In the genomic region with DNA sequence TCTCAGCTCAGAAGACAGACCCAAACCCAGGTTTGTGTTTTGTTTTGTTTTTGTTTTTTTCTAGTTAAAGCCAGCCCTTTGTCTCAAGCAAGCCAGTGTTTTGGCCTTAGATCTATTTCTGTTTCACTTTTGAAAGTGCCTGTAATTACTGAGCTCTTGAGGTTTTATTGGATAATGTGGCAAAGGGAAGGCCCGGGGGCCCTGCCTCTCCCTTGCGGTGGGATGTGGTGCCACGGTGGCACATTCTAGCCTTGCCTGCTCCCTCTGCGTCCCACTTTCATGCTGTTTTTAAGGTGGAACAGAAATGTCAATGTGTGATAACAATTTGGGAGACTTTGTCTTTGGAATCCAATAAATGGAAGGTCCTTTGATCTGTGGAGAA, we compare ENCODE assay signal across 8 cellular contexts. TPM values are rescaled to one million over a fixed set of nuclear protein-coding genes. Genes with fewer than 3 reads are reported as not detected.
DNase-seq lines count a peak whose midpoint lies in the region; ATAC-seq, FAIRE-seq and TF ChIP-seq lines count a peak whose summit lies in the region.

No MANE protein-coding gene starts in this region.

- TF ChIP-seq POLR2A in Peyer's patch (IDR thresholded peaks at IDR 0.05) = no peak
- TF ChIP-seq POLR2A in GM12891 (IDR thresholded peaks at IDR 0.05; ENCODE audit: low read depth, low read length) = no peak

- H3K9me3 Mint-ChIP-seq in dendritic cell treated with granulocyte-macrophage colony-stimulating factor and Interleukin-4, amounts not matched to agents 40 ng/mL and 50 ng/mL, for 4 days = no peaks in the 10 kb centered on the region

- no peaks in the 10 kb centered on the region for H3K27me3 Mint-ChIP-seq in dendritic cell treated with granulocyte-macrophage colony-stimulating factor and Interleukin-4, amounts not matched to agents 40 ng/mL and 50 ng/mL, for 4 days

- no peak for FAIRE-seq in GM12891 (lab: Jason Lieb, UNC)

- DNase-seq in H4 (ENCODE audit: low spot score) (peak; percentile 77), Peyer's patch (no peak), renal cortical epithelial cell (ENCODE audit: low read depth) (peak; percentile 66), GM12891 (ENCODE audit: insufficient read length, low spot score) (no peak)

- peaks cover 17% of the 10 kb centered on the region for H3K36me3 Mint-ChIP-seq in dendritic cell treated with granulocyte-macrophage colony-stimulating factor and Interleukin-4, amounts not matched to agents 40 ng/mL and 50 ng/mL, for 4 days (ENCODE audit: low read depth)

- intact Hi-C loops in dendritic cell treated with granulocyte-macrophage colony-stimulating factor and Interleukin-4, amounts not matched to agents 40 ng/mL and 50 ng/mL, for 4 days (cut with micrococcal nuclease) = loop anchor here (2.0 to 10.0 kb wide), 2 partner anchors 34 to 100 kb away; no protein-coding TSS in a partner anchor

- H3K4me3 ChIP-seq in Peyer's patch = peak overlapping the region in 3 of 4 donors; percentile 85 to 98 (median 96)

- peak overlapping the region; percentile 25 for H3K27ac Mint-ChIP-seq in dendritic cell treated with granulocyte-macrophage colony-stimulating factor and Interleukin-4, amounts not matched to agents 40 ng/mL and 50 ng/mL, for 4 days

- H3K4me1 ChIP-seq in Peyer's patch = peaks cover 4 to 48% (median 12%) of the 10 kb centered on the region in 4 donors

- TF ChIP-seq CTCF in Peyer's patch (IDR thresholded peaks at IDR 0.05) = no peak

- peak overlapping the region in 3 of 4 donors; percentile 87 to 99 (median 92) for H3K27ac ChIP-seq in Peyer's patch

- no peaks in the 10 kb centered on the region for H3K36me3 ChIP-seq in Peyer's patch

- peak overlapping the region; percentile 98 for H3K4me3 Mint-ChIP-seq in dendritic cell treated with granulocyte-macrophage colony-stimulating factor and Interleukin-4, amounts not matched to agents 40 ng/mL and 50 ng/mL, for 4 days

- no peaks in the 10 kb centered on the region for H3K9me3 ChIP-seq in Peyer's patch

- peaks cover 75% of the 10 kb centered on the region for H3K4me1 Mint-ChIP-seq in dendritic cell treated with granulocyte-macrophage colony-stimulating factor and Interleukin-4, amounts not matched to agents 40 ng/mL and 50 ng/mL, for 4 days (ENCODE audit: low read depth)

- ATAC-seq in GM21515 (IDR thresholded peaks at IDR 0.05; ENCODE audit: unreplicated experiment) (no peak), GM19467 (IDR thresholded peaks at IDR 0.05; ENCODE audit: unreplicated experiment) (no peak), GM19328 (IDR thresholded peaks at IDR 0.05; ENCODE audit: unreplicated experiment) (no peak)

- H3K27me3 ChIP-seq in Peyer's patch = no peaks in the 10 kb centered on the region

TF ChIP-seq in GM12891, 5 proteins besides CTCF, POLR2A, EP300 and RAD21:
- TF ChIP-seq POLR2AphosphoS5 (IDR thresholded peaks at IDR 0.05; ENCODE audit: low read depth, low read length) (no peak), TAF1 (IDR thresholded peaks at IDR 0.05; ENCODE audit: low read depth, low read length) (no peak), SPI1 (IDR thresholded peaks at IDR 0.05; ENCODE audit: low read depth, low read length) (no peak), POU2F2 (IDR thresholded peaks at IDR 0.05; ENCODE audit: low read depth, low read length) (no peak), PAX5 (IDR thresholded peaks at IDR 0.05; ENCODE audit: insufficient read depth, low read length, severe bottlenecking) (no peak)

RNA-seq across cellular contexts. Expression of a gene that starts 2.5 kb away (rescaled TPM):
- total RNA-seq in H4 (2014; rRNA removed; shearing (Covaris generic)) = 40.4 and 50.8 TPM in 2 replicates
- total RNA-seq in Peyer's patch (100 to 1,000 TPM; 123 to 270 (median 156) TPM), renal cortical epithelial cell (64.9 and 90.2 TPM in 2 replicates)
- 5.5 TPM for polyA plus RNA-seq in GM12891 (2012; ENCODE audit: low read depth, missing spikeins)

Comparison
In these comparisons a context has a peak if more than half of its experiments do, and no peak if none do; other contexts are left out.
1. DNase-seq: peak in H4 (single experiment) and renal cortical epithelial cell (single experiment); none in Peyer's patch (0 of 3) and GM12891 (single experiment).